ENCODE assay signal across 17 cellular contexts in genomic region chr12:75487310-75487709, GRCh38. TPM values are rescaled to one million over a fixed set of nuclear protein-coding genes. Genes with fewer than 3 reads are reported as not detected.
DNase-seq lines count a peak whose midpoint lies in the region; ATAC-seq, FAIRE-seq and TF ChIP-seq lines count a peak whose summit lies in the region.
"Had no signal": no experiment of that assay in that cellular context is flagged by ENCODE, and none has a peak within 500 bp of the region (broad histone marks: within the 10 kb centered on the region; RNA-seq: fewer than 3 reads in every experiment).

No MANE protein-coding gene starts in this region.

- H3K36me3 Mint-ChIP-seq in immature natural killer cell = peaks cover 14 to 38% (median 33%) of the 10 kb centered on the region in 3 donors
- peaks cover 20% of the 10 kb centered on the region for H3K36me3 Mint-ChIP-seq in activated T-helper 2 cell treated with anti-CD3 and anti-CD28 coated beads, Interferon-gamma antibody, Interleukin-2, Interleukin-4, amounts not matched to agents 10 μg/mL and 5 μg/mL and 100 μg/mL, durations not matched to agents 14 hours and 24 hours and 36 hours (ENCODE audit: low read depth)

- H3K27me3 ChIP-seq in A673 (replicated peaks; ENCODE audit: insufficient read depth, low read depth, low read length, poor library complexity) (no peaks in the 10 kb centered on the region), WERI-Rb-1 (ENCODE audit: insufficient read depth, low read depth, severe bottlenecking) (no peaks in the 10 kb centered on the region)

- no peak overlapping the region for H3K4me3 Mint-ChIP-seq in immature natural killer cell
- no peak overlapping the region for H3K4me3 Mint-ChIP-seq in activated T-helper 2 cell treated with anti-CD3 and anti-CD28 coated beads, Interferon-gamma antibody, Interleukin-2, Interleukin-4, amounts not matched to agents 10 μg/mL and 5 μg/mL and 100 μg/mL, durations not matched to agents 14 hours and 24 hours and 36 hours (ENCODE audit: low read depth)
- H3K4me3 Mint-ChIP-seq: CD8-positive, alpha-beta memory T cell had no signal

- peaks cover 71 to 88% of the 10 kb centered on the region in 2 donors for H3K4me1 Mint-ChIP-seq in immature natural killer cell
- peaks cover 37% of the 10 kb centered on the region for H3K4me1 Mint-ChIP-seq in activated T-helper 2 cell treated with anti-CD3 and anti-CD28 coated beads, Interferon-gamma antibody, Interleukin-2, Interleukin-4, amounts not matched to agents 10 μg/mL and 5 μg/mL and 100 μg/mL, durations not matched to agents 14 hours and 24 hours and 36 hours (ENCODE audit: low read depth)

- H3K9me3 ChIP-seq in A673 (ENCODE audit: low read depth, low read length, poor library complexity, severe bottlenecking) (no peaks in the 10 kb centered on the region), WERI-Rb-1 (ENCODE audit: severe bottlenecking) (no peaks in the 10 kb centered on the region)
- H3K9me3 ChIP-seq: BE2C had no signal

- ATAC-seq in HG02870 (IDR thresholded peaks at IDR 0.05; ENCODE audit: unreplicated experiment) = no peak

- H3K27ac Mint-ChIP-seq in immature natural killer cell = peak overlapping the region in 4 of 6 donors; percentile 57 to 78 (median 66)
- H3K27ac Mint-ChIP-seq in activated T-helper 2 cell treated with anti-CD3 and anti-CD28 coated beads, Interferon-gamma antibody, Interleukin-2, Interleukin-4, amounts not matched to agents 10 μg/mL and 5 μg/mL and 100 μg/mL, durations not matched to agents 14 hours and 24 hours and 36 hours = no peak overlapping the region

- TF ChIP-seq POLR2A in GM12891 (IDR thresholded peaks at IDR 0.05; ENCODE audit: low read depth, low read length) = 0 out of 2 replicates have a peak, but pooled peaks have one; percentile 28

- peak; percentile 68 for DNase-seq in A673 (ENCODE audit: low spot score)
- DNase-seq in GM12891 (ENCODE audit: insufficient read length, low spot score) = no peak
- DNase-seq in WERI-Rb-1 = peak; percentile 25
- DNase-seq in immature natural killer cell = no peak
- no peak for DNase-seq in kidney glomerular epithelial cell (lab: John Stamatoyannopoulos, UW)
- no peak for DNase-seq in activated T-helper 2 cell treated with anti-CD3 and anti-CD28 coated beads, Interferon-gamma antibody, Interleukin-2, Interleukin-4, amounts not matched to agents 10 μg/mL and 5 μg/mL and 100 μg/mL, durations not matched to agents 14 hours and 24 hours and 36 hours (ENCODE audit: low spot score)
- no peak for DNase-seq in activated CD8-positive, alpha-beta memory T cell treated with anti-CD3 and anti-CD28 coated beads, Interleukin-2, amount 50 U/mL, for 48 hours
- DNase-seq: BE2C; CD8-positive, alpha-beta memory T cell; MV-4-11; NCI-H1436; NCI-H2081; NCI-H524; SIG-M5 had no signal

- no TSS peak for BruUV-seq in A673 (replicated peaks; lab: Mats Ljungman, UMichigan)

- POLR2A ChIA-PET in A673 (lab: Charles Lee; ENCODE audit: low non-redundant PET) = no interaction called here

- H3K27ac ChIP-seq in A673 (ENCODE audit: low read depth, low read length, poor library complexity, severe bottlenecking) (peak overlapping the region; percentile 39), WERI-Rb-1 (no peak overlapping the region)

- H3K4me1 ChIP-seq in A673 (ENCODE audit: insufficient read depth, low read length, poor library complexity, severe bottlenecking) = peaks cover 21% of the 10 kb centered on the region
- H3K4me1 ChIP-seq: BE2C had no signal

- no peak for FAIRE-seq in GM12891 (lab: Jason Lieb, UNC)
- FAIRE-seq: GM18507, HTR-8/SVneo had no signal

- H3K9me3 Mint-ChIP-seq in immature natural killer cell = no peaks in the 10 kb centered on the region
- H3K9me3 Mint-ChIP-seq in activated T-helper 2 cell treated with anti-CD3 and anti-CD28 coated beads, Interferon-gamma antibody, Interleukin-2, Interleukin-4, amounts not matched to agents 10 μg/mL and 5 μg/mL and 100 μg/mL, durations not matched to agents 14 hours and 24 hours and 36 hours = no peaks in the 10 kb centered on the region
- H3K9me3 Mint-ChIP-seq: CD8-positive, alpha-beta memory T cell had no signal

- peaks cover 0 to 2% (median 1%) of the 10 kb centered on the region in 3 donors for H3K27me3 Mint-ChIP-seq in immature natural killer cell (ENCODE audit: low read depth in 3 of 3)
- no peaks in the 10 kb centered on the region for H3K27me3 Mint-ChIP-seq in activated T-helper 2 cell treated with anti-CD3 and anti-CD28 coated beads, Interferon-gamma antibody, Interleukin-2, Interleukin-4, amounts not matched to agents 10 μg/mL and 5 μg/mL and 100 μg/mL, durations not matched to agents 14 hours and 24 hours and 36 hours (ENCODE audit: low read depth)
- H3K27me3 Mint-ChIP-seq: CD8-positive, alpha-beta memory T cell had no signal

- no peak for TF ChIP-seq CTCF in A673 (conservative IDR thresholded peaks at IDR 0.05; ENCODE audit: low read depth, low read length)
- TF ChIP-seq CTCF in WERI-Rb-1 (IDR thresholded peaks at IDR 0.05; ENCODE audit: low read depth, low read length) = no peak

- H3K4me3 ChIP-seq in A673 (ENCODE audit: low read depth, low read length, poor library complexity, severe bottlenecking) = no peak overlapping the region
- no peak overlapping the region for H3K4me3 ChIP-seq in WERI-Rb-1 (ENCODE audit: low read depth, low read length)

- intact Hi-C loops in A673 (cut with micrococcal nuclease; ENCODE audit: unreplicated experiment) = loop anchor here (10.0 kb wide), 1 partner anchor 803 kb away; no protein-coding TSS in a partner anchor
- intact Hi-C loops in activated T-helper 2 cell treated with anti-CD3 and anti-CD28 coated beads, Interferon-gamma antibody, Interleukin-2, Interleukin-4, amounts not matched to agents 10 μg/mL and 5 μg/mL and 100 μg/mL, durations not matched to agents 14 hours and 24 hours and 36 hours (cut with micrococcal nuclease) = loop anchor here (10.0 kb wide), 1 partner anchor 967 kb away; no protein-coding TSS in a partner anchor

- no peaks in the 10 kb centered on the region for H3K36me3 ChIP-seq in A673 (ENCODE audit: insufficient read depth, low read length, poor library complexity, severe bottlenecking)
- H3K36me3 ChIP-seq in WERI-Rb-1 = no peaks in the 10 kb centered on the region
- H3K36me3 ChIP-seq: BE2C had no signal

- CTCF ChIA-PET in A673 (lab: Charles Lee) = no interaction called here

TF ChIP-seq in GM12891, 5 proteins besides CTCF, POLR2A, EP300 and RAD21:
- TF ChIP-seq POU2F2 (IDR thresholded peaks at IDR 0.05; ENCODE audit: low read depth, low read length) = no peak

RNA-seq across cellular contexts. Expression of gene GLIPR1, which starts 6.8 kb away (rescaled TPM):
- total RNA-seq in A673 (2021) = 11.3 and 19.7 TPM in 2 replicates
- 19.1 TPM for polyA plus RNA-seq in GM12891 (2012; ENCODE audit: low read depth, missing spikeins)
- 100 to 1,000 TPM; 132 to 229 (median 201) TPM for polyA plus RNA-seq in immature natural killer cell
- total RNA-seq in activated T-helper 2 cell treated with anti-CD3 and anti-CD28 coated beads, Interferon-gamma antibody, Interleukin-2, Interleukin-4, amounts not matched to agents 10 μg/mL and 5 μg/mL and 100 μg/mL, durations not matched to agents 14 hours and 24 hours and 36 hours = 7.4 and 7.6 TPM in 2 replicates

RNA-seq across cellular contexts. Expression of gene KRR1, which starts 24.1 kb away (rescaled TPM):
- total RNA-seq in A673 (2021) = 75.3 and 85.9 TPM in 2 replicates
- polyA plus RNA-seq in GM12891 (2012; ENCODE audit: low read depth, missing spikeins) = 52.1 TPM
- 10 to 100 TPM; 22.1 to 67.2 (median 51.8) TPM for polyA plus RNA-seq in immature natural killer cell
- 114 and 119 TPM in 2 replicates for total RNA-seq in activated T-helper 2 cell treated with anti-CD3 and anti-CD28 coated beads, Interferon-gamma antibody, Interleukin-2, Interleukin-4, amounts not matched to agents 10 μg/mL and 5 μg/mL and 100 μg/mL, durations not matched to agents 14 hours and 24 hours and 36 hours

Comparison
In these comparisons a context has a peak if more than half of its experiments do, and no peak if none do; other contexts are left out.
1. DNase-seq: peak in A673 (single experiment) and WERI-Rb-1 (single experiment); none in GM12891 (single experiment), immature natural killer cell (0 of 3), kidney glomerular epithelial cell (single experiment), activated T-helper 2 cell treated with anti-CD3 and anti-CD28 coated beads, Interferon-gamma antibody, Interleukin-2, Interleukin-4, amounts not matched to agents 10 μg/mL and 5 μg/mL and 100 μg/mL, durations not matched to agents 14 hours and 24 hours and 36 hours (single experiment) and activated CD8-positive, alpha-beta memory T cell treated with anti-CD3 and anti-CD28 coated beads, Interleukin-2, amount 50 U/mL, for 48 hours (single experiment).